In genomic region chr16:48918520-48919258, GRCh38 we compare ENCODE assay signal across 1 cellular context.
TF ChIP-seq lines count a peak whose summit lies in the region.

No MANE protein-coding gene starts in this region.

TF ChIP-seq in HepG2, 621 proteins besides CTCF, POLR2A, EP300 and RAD21 (continued from another document):
- TF ChIP-seq, protein P1, sequence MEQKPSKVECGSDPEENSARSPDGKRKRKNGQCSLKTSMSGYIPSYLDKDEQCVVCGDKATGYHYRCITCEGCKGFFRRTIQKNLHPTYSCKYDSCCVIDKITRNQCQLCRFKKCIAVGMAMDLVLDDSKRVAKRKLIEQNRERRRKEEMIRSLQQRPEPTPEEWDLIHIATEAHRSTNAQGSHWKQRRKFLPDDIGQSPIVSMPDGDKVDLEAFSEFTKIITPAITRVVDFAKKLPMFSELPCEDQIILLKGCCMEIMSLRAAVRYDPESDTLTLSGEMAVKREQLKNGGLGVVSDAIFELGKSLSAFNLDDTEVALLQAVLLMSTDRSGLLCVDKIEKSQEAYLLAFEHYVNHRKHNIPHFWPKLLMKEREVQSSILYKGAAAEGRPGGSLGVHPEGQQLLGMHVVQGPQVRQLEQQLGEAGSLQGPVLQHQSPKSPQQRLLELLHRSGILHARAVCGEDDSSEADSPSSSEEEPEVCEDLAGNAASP (CRISPR knock-in tag; IDR thresholded peaks at IDR 0.05; ENCODE audit: borderline replicate concordance): no peak
- TF ChIP-seq, protein P2, sequence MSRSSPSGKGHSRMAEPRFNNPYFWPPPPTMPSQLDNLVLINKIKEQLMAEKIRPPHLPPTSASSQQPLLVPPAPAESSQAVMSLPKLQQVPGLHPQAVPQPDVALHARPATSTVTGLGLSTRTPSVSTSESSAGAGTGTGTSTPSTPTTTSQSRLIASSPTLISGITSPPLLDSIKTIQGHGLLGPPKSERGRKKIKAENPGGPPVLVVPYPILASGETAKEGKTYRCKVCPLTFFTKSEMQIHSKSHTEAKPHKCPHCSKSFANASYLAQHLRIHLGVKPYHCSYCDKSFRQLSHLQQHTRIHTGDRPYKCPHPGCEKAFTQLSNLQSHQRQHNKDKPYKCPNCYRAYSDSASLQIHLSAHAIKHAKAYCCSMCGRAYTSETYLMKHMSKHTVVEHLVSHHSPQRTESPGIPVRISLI (CRISPR knock-in tag; IDR thresholded peaks at IDR 0.05; ENCODE audit: borderline replicate concordance): no peak
- TF ChIP-seq SIN3A (IDR thresholded peaks at IDR 0.05; ENCODE audit: borderline replicate concordance, low read depth, low read length): no peak
- no peak for TF ChIP-seq AHR (CRISPR knock-in tag; IDR thresholded peaks at IDR 0.05)
- no peak for TF ChIP-seq ZEB1 (IDR thresholded peaks at IDR 0.05; ENCODE audit: insufficient replicate concordance, low read depth)
- TF ChIP-seq MED13 (CRISPR knock-in tag; IDR thresholded peaks at IDR 0.05): no peak
- no peak for TF ChIP-seq ZNF317 (CRISPR knock-in tag; IDR thresholded peaks at IDR 0.05)
- TF ChIP-seq KLF13 (CRISPR knock-in tag; IDR thresholded peaks at IDR 0.05): no peak
- TF ChIP-seq JUND (CRISPR knock-in tag; IDR thresholded peaks at IDR 0.05): no peak
- TF ChIP-seq ZNF124 (CRISPR knock-in tag; IDR thresholded peaks at IDR 0.05): no peak
- TF ChIP-seq ONECUT2 (CRISPR knock-in tag; IDR thresholded peaks at IDR 0.05): no peak
- TF ChIP-seq KLF11 (CRISPR knock-in tag; IDR thresholded peaks at IDR 0.05): no peak
- no peak for TF ChIP-seq GTF3A (CRISPR knock-in tag; conservative IDR thresholded peaks at IDR 0.05)
- TF ChIP-seq EHMT2 (IDR thresholded peaks at IDR 0.05; ENCODE audit: borderline replicate concordance, low read depth, low read length): no peak
- no peak for TF ChIP-seq ATF7-NPFF (CRISPR knock-in tag; IDR thresholded peaks at IDR 0.05; ENCODE audit: low read depth)
TF ChIP-seq in HepG2: peak in this region for 0.
